ENCODE assay signal across 21 cellular contexts in the genomic region with DNA sequence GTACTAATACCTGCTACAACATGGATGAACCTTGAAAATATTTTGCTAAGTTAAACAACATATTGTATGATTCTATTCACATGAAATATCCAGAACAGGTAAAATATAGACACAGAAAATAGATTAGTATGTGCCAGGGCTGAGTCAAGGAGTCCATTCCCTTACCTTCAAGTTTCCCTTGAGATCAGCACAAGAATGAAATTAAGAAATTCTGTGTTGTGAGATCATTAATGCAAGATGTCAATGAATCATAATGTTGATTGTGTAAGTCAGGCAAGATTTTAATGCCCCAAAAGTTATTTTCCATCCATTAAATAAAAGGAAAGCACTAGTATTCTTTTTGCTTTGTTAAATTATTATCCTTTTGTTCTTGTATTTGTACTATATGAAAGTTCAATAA.
"Had no signal": no experiment of that assay in that cellular context is flagged by ENCODE, and none has a peak within 500 bp of the region (broad histone marks: within the 10 kb centered on the region; RNA-seq: fewer than 3 reads in every experiment).

No MANE protein-coding gene starts in this region.

- H3K4me1 Mint-ChIP-seq: nephron progenitor cell had no signal

- FAIRE-seq: endometrium, pancreas, urothelium cell line had no signal

- H3K27me3 Mint-ChIP-seq: activated B cell treated with CpG ODN at 0.5 μM for 24 hours; activated CD8-positive, alpha-beta memory T cell treated with anti-CD3 and anti-CD28 coated beads, Interleukin-2, amount 10 ng/mL, durations not matched to agents 7 days and 5 days; activated CD8-positive, alpha-beta T cell treated with anti-CD3 and anti-CD28 coated beads for 36 hours; dendritic cell treated with granulocyte-macrophage colony-stimulating factor and Interleukin-4, amounts not matched to agents 40 ng/mL and 50 ng/mL, for 4 days had no signal

- H3K4me3 ChIP-seq: heart left ventricle, mucosa of descending colon, pancreas, stomach, suprapubic skin, tibial nerve had no signal

- H3K36me3 ChIP-seq: heart left ventricle, pancreas, stomach, suprapubic skin, tibial nerve had no signal

- H3K4me3 Mint-ChIP-seq: activated B cell treated with CpG ODN at 0.5 μM for 24 hours; activated CD8-positive, alpha-beta memory T cell treated with anti-CD3 and anti-CD28 coated beads, Interleukin-2, amount 10 ng/mL, durations not matched to agents 7 days and 5 days; activated CD8-positive, alpha-beta T cell treated with anti-CD3 and anti-CD28 coated beads for 36 hours; dendritic cell treated with granulocyte-macrophage colony-stimulating factor and Interleukin-4, amounts not matched to agents 40 ng/mL and 50 ng/mL, for 4 days; nephron progenitor cell had no signal

- H3K9me3 ChIP-seq: heart left ventricle, mucosa of descending colon, pancreas, stomach, suprapubic skin, tibial nerve had no signal

- H3K27ac Mint-ChIP-seq: activated B cell treated with CpG ODN at 0.5 μM for 24 hours; activated CD8-positive, alpha-beta memory T cell treated with anti-CD3 and anti-CD28 coated beads, Interleukin-2, amount 10 ng/mL, durations not matched to agents 7 days and 5 days; dendritic cell treated with granulocyte-macrophage colony-stimulating factor and Interleukin-4, amounts not matched to agents 40 ng/mL and 50 ng/mL, for 4 days; nephron progenitor cell had no signal

- ATAC-seq: activated CD8-positive, alpha-beta memory T cell treated with anti-CD3 and anti-CD28 coated beads, Interleukin-2, amount 10 ng/mL, durations not matched to agents 7 days and 5 days; activated CD8-positive, alpha-beta T cell treated with anti-CD3 and anti-CD28 coated beads for 36 hours; heart left ventricle; left cardiac atrium; mucosa of descending colon; pancreas; right cardiac atrium had no signal

- H3K4me1 ChIP-seq: heart left ventricle, pancreas, stomach, suprapubic skin had no signal

- H3K27me3 ChIP-seq: heart left ventricle, pancreas, stomach, suprapubic skin, tibial nerve had no signal

- DNase-seq: activated B cell treated with CpG ODN at 0.5 μM for 24 hours; activated CD4-positive, alpha-beta T cell treated with anti-CD3 and anti-CD28 coated beads for 4 hours; activated CD8-positive, alpha-beta memory T cell treated with anti-CD3 and anti-CD28 coated beads, Interleukin-2, amount 10 ng/mL, durations not matched to agents 7 days and 5 days; activated CD8-positive, alpha-beta T cell treated with anti-CD3 and anti-CD28 coated beads for 36 hours; activated T-cell treated with anti-CD3 and anti-CD28 coated beads for 4 hours; effector CD4-positive, alpha-beta T cell; heart left ventricle; islet precursor cell; left cardiac atrium; mesendoderm; mucosa of descending colon; nephron progenitor cell; pancreas; right cardiac atrium; stomach; T1000 had no signal

- H3K27ac ChIP-seq: heart left ventricle, pancreas, stomach, suprapubic skin, tibial nerve had no signal
